In genomic region chr12:84056-84455, GRCh38 we compare ENCODE assay signal across 18 cellular contexts. TPM values are rescaled to one million over a fixed set of nuclear protein-coding genes. Genes with fewer than 3 reads are reported as not detected.
DNase-seq lines count a peak whose midpoint lies in the region; ATAC-seq lines count a peak whose summit lies in the region.
"Had no signal": no experiment of that assay in that cellular context is flagged by ENCODE, and none has a peak within 500 bp of the region (broad histone marks: within the 10 kb centered on the region; RNA-seq: fewer than 3 reads in every experiment).

No MANE protein-coding gene starts in this region.

- no peaks in the 10 kb centered on the region for H3K9me3 ChIP-seq in MG63
- H3K9me3 ChIP-seq: body of pancreas, esophagus squamous epithelium had no signal

- peaks cover 9% of the 10 kb centered on the region for H3K27me3 ChIP-seq in MG63
- H3K27me3 ChIP-seq: body of pancreas had no signal

- no peak overlapping the region for H3K4me3 ChIP-seq in MG63
- H3K4me3 ChIP-seq: body of pancreas, esophagus squamous epithelium had no signal

- H3K36me3 ChIP-seq in MG63, result no peaks in the 10 kb centered on the region
- H3K36me3 ChIP-seq: esophagus squamous epithelium had no signal

- no peak for ATAC-seq in HG02623 (IDR thresholded peaks at IDR 0.05; ENCODE audit: unreplicated experiment)
- ATAC-seq: activated naive CD4-positive, alpha-beta T cell treated with anti-CD3 and anti-CD28 coated beads, Interleukin-2, amount 50 U/mL, for 72 hours; body of pancreas; naive thymus-derived CD4-positive, alpha-beta T cell had no signal

- DNase-seq in DMS 273 (lab: John Stamatoyannopoulos, UW; ENCODE audit: unreplicated experiment) (peak; percentile 88), MG63 (peak; percentile 57), NCI-H2171 treated with DMSO at 0.1 percent for 48 hours (lab: John Stamatoyannopoulos, UW) (peak; percentile 99), myocyte (ENCODE audit: low read depth) (peak; percentile 70), DMS53 (lab: John Stamatoyannopoulos, UW) (no peak), amniotic stem cell (lab: John Stamatoyannopoulos, UW) (no peak)
- no peak for DNase-seq in activated CD4-positive, alpha-beta T cell treated with anti-CD3 and anti-CD28 coated beads for 1 hour
- DNase-seq: activated CD4-positive, alpha-beta T cell treated with anti-CD3 and anti-CD28 coated beads, Interleukin-2, amount 50 U/mL, for 4 hours; activated T-cell treated with anti-CD3 and anti-CD28 coated beads, Interleukin-2, amount 50 U/mL, for 1 hour; body of pancreas; esophagus squamous epithelium; KG1; naive thymus-derived CD4-positive, alpha-beta T cell; NCI-H1436 treated with DMSO at 0.1 percent for 48 hours; RPMI8226 had no signal

RNA-seq across cellular contexts. Expression of gene IQSEC3, which starts 17.5 kb away (rescaled TPM):
- not detected in 2 replicates for total RNA-seq in MG63 (2014; rRNA removed; shearing (Covaris generic); ENCODE audit: low replicate concordance)
- not detected in 2 replicates for total RNA-seq in myocyte
- polyA plus RNA-seq in myocyte (2012), result not detected
- total RNA-seq: H4 had no signal

Comparison
In these comparisons a context has a peak if more than half of its experiments do, and no peak if none do; other contexts are left out.
1. DNase-seq: peak in DMS 273 (single experiment), MG63 (single experiment), NCI-H2171 treated with DMSO at 0.1 percent for 48 hours (single experiment) and myocyte (single experiment); none in DMS53 (single experiment), activated CD4-positive, alpha-beta T cell treated with anti-CD3 and anti-CD28 coated beads for 1 hour (single experiment) and amniotic stem cell (single experiment).